Comparison of ENCODE assay signal across 1 cellular context in genomic region chr14:54727929-54728328, GRCh38.
TF ChIP-seq lines count a peak whose summit lies in the region.

No MANE protein-coding gene starts in this region.

TF ChIP-seq in HepG2, 621 proteins besides CTCF, POLR2A, EP300 and RAD21 (continued from another document):
- TF ChIP-seq FUBP1 (CRISPR knock-in tag; IDR thresholded peaks at IDR 0.05; ENCODE audit: borderline replicate concordance) (no peak), RBM39 (IDR thresholded peaks at IDR 0.05; ENCODE audit: low read depth, low read length, poor library complexity, severe bottlenecking) (no peak)
TF ChIP-seq in HepG2: peak in this region for 1.
